Comparison of ENCODE assay signal across 8 cellular contexts in the genomic region with DNA sequence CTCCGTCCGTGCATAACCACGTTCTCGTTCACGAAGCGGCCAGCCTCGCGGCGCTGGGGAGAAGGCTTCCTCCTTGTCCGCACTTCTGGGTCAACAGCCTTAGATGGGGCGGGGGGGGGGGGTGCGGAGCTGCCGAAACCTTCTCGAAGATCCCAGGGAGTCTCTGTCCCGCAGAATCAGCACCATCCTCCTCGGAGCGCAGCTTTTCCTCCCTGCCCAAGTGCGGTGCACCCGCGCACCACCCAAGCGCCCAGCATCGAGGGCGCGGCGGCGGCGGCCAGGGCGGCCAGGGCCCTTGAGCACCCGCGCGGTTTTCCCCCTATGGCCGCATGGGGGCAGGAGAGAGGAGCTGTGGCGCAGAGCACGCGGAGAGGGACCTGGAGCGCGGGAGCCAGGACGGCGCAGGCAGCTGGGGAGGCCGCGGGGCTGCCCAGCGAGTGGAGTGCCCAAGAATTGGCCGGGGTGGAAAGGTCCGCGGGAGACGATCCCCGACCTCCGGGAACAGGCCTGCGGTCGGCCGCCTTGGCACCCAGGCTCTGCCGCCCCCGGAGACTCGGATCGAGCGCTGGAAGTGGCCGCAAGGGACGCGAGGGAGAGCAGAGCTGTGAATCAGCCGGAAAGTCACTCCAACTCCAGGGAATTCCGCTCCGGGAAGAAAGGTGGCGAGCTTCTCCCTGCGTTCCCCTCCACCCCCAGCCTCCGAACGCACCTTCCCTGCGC. TPM values are rescaled to one million over a fixed set of nuclear protein-coding genes. Genes with fewer than 3 reads are reported as not detected.
A peak's percentile ranks its signal among the peaks of the same experiment; 100 is the strongest.
DNase-seq lines count a peak whose midpoint lies in the region; ATAC-seq, FAIRE-seq and TF ChIP-seq lines count a peak whose summit lies in the region.

No MANE protein-coding gene starts in this region.

- ATAC-seq in GM21825 (IDR thresholded peaks at IDR 0.05; ENCODE audit: unreplicated experiment): peak; percentile 78
- ATAC-seq in HG03196 (IDR thresholded peaks at IDR 0.05; ENCODE audit: unreplicated experiment): no peak

- DNase-seq in DMS 273 (lab: John Stamatoyannopoulos, UW; ENCODE audit: unreplicated experiment) (peak; percentile 94), NCI-H1694 (lab: John Stamatoyannopoulos, UW) (peak; percentile 47), kidney (peak; percentile 91)
- peak; percentile 50 for DNase-seq in central memory CD4-positive, alpha-beta T cell
- peak; percentile 36 to 60 (median 49) for DNase-seq in stimulated activated CD4-positive, alpha-beta T cell treated with anti-CD3 and anti-CD28 coated beads, Interleukin-12 subunit alpha, Interleukin-12 subunit beta, amount 100 ng/mL, for 48 hours (ENCODE audit: low read depth in 2 of 3, low spot score in 1 of 3)

- TF ChIP-seq CTCF in WI38 (IDR thresholded peaks at IDR 0.05; ENCODE audit: low read depth, low read length) (peak; percentile 69), kidney (IDR thresholded peaks at IDR 0.05; ENCODE audit: borderline replicate concordance, extremely low read depth, insufficient read depth) (peak; percentile 83)

- H3K4me3 ChIP-seq in WI38 (ENCODE audit: low read depth, low read length) (peak overlapping the region; percentile 61), kidney (ENCODE audit: low read length in 2 of 2) (peak overlapping the region; percentile 32 to 58)

- peak overlapping the region in 1 of 2 donors; percentile 41 for H3K9ac ChIP-seq in kidney (ENCODE audit: low read length in 2 of 2)

- peaks cover 0 to 3% of the 10 kb centered on the region in 2 donors for H3K4me1 ChIP-seq in kidney (ENCODE audit: control insufficient read depth in 1 of 2, insufficient read depth in 1 of 2, low read depth in 1 of 2, low read length in 2 of 2)

- FAIRE-seq in kidney (lab: Jason Lieb, UNC): no peak

- intact Hi-C loops in kidney (cut with DNase I): loop anchor here (10.0 kb wide), 1 partner anchor 229 kb away; a partner anchor contains a TSS

- no peak overlapping the region for H3K27ac ChIP-seq in kidney (ENCODE audit: low read depth in 2 of 2, low read length in 2 of 2)

- no peaks in the 10 kb centered on the region for H3K36me3 ChIP-seq in kidney (ENCODE audit: control insufficient read depth in 1 of 2, insufficient read depth in 2 of 2, low read length in 2 of 2)

- H3K9me3 ChIP-seq in kidney (ENCODE audit: control insufficient read depth in 1 of 2, low read length in 2 of 2): no peaks in the 10 kb centered on the region

RNA-seq across cellular contexts. Expression of a gene that starts 43.1 kb away (rescaled TPM):
- total RNA-seq in kidney: 1.1 TPM
- polyA plus RNA-seq in kidney (ENCODE audit: insufficient read depth, low read depth, low replicate concordance): 59.0 TPM
